8 cellular contexts compared by ENCODE assay signal in the genomic region with DNA sequence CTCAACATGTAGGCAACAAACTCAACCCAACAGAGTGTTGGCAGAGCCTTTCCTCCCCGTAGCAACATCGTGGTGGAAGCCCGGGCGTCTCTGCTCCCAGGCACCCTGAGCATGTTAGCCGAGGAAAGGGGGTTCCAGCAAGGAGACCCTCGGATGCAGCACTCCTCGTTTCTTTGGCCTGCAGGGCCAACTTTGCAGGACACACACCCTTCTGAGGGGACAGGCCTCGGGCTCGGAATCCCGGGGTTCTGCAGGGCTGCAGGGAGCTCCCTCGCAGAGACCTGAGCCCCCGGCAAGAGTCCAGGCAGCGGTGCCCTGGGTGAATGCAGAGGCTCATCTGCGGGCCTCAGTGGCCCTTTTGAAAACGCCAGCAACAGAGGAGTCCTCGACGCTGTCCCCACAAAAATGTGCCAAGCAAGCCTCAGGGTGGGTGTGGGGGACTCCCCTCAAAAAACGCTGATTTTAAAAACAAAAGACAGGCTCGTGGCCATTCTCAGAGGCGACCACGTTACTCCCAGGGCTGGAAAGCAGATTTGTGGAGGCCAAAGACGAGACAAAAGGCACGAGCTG. TPM values are rescaled to one million over a fixed set of nuclear protein-coding genes. Genes with fewer than 3 reads are reported as not detected.
DNase-seq lines count a peak whose midpoint lies in the region; ATAC-seq and TF ChIP-seq lines count a peak whose summit lies in the region.

No MANE protein-coding gene starts in this region.

- no peaks in the 10 kb centered on the region for H3K9me3 Mint-ChIP-seq in natural killer cell treated with Interleukin-12 subunit alpha and Interleukin-12 subunit beta and Interleukin-15 and Interleukin-18, amount 100 ng/mL, for 72 hours

- peaks cover 8 to 45% (median 37%) of the 10 kb centered on the region in 4 donors for H3K4me1 ChIP-seq in esophagus muscularis mucosa

- no peak for TF ChIP-seq CTCF in esophagus muscularis mucosa (IDR thresholded peaks at IDR 0.05)

- H3K27ac Mint-ChIP-seq in natural killer cell treated with Interleukin-12 subunit alpha and Interleukin-12 subunit beta and Interleukin-15 and Interleukin-18, amount 100 ng/mL, for 72 hours, result no peak overlapping the region

- peak overlapping the region; percentile 43 for H3K4me3 Mint-ChIP-seq in natural killer cell treated with Interleukin-12 subunit alpha and Interleukin-12 subunit beta and Interleukin-15 and Interleukin-18, amount 100 ng/mL, for 72 hours

- peak; percentile 49 for DNase-seq in GM03348 (ENCODE audit: low spot score)
- DNase-seq in esophagus muscularis mucosa (ENCODE audit: extremely low spot score), result no peak
- DNase-seq in natural killer cell treated with Interleukin-12 subunit alpha and Interleukin-12 subunit beta and Interleukin-15 and Interleukin-18, amount 100 ng/mL, for 72 hours (ENCODE audit: low spot score), result no peak
- no peak for DNase-seq in epidermal melanocyte (ENCODE audit: insufficient read length, low spot score)
- DNase-seq in SKM-1 treated with dmso at 0.1 percent for 144 hours (lab: John Stamatoyannopoulos, UW; ENCODE audit: unreplicated experiment), result no peak

- H3K4me1 Mint-ChIP-seq in natural killer cell treated with Interleukin-12 subunit alpha and Interleukin-12 subunit beta and Interleukin-15 and Interleukin-18, amount 100 ng/mL, for 72 hours (ENCODE audit: low read depth in 2 of 2), result no peaks in the 10 kb centered on the region

- H3K27me3 ChIP-seq in esophagus muscularis mucosa, result no peaks in the 10 kb centered on the region

- intact Hi-C loops in esophagus muscularis mucosa (cut with DNase I), result loop anchor here (2.0 to 10.0 kb wide), 2 partner anchors 105 to 159 kb away; no protein-coding TSS in a partner anchor

- no peak for TF ChIP-seq POLR2A in esophagus muscularis mucosa (IDR thresholded peaks at IDR 0.05; ENCODE audit: low read depth)

- H3K36me3 Mint-ChIP-seq in natural killer cell treated with Interleukin-12 subunit alpha and Interleukin-12 subunit beta and Interleukin-15 and Interleukin-18, amount 100 ng/mL, for 72 hours, result no peaks in the 10 kb centered on the region

- H3K27me3 Mint-ChIP-seq in natural killer cell treated with Interleukin-12 subunit alpha and Interleukin-12 subunit beta and Interleukin-15 and Interleukin-18, amount 100 ng/mL, for 72 hours, result peaks cover 43 to 67% of the 10 kb centered on the region in 2 donors

- whole genome bisulfite sequencing in esophagus muscularis mucosa, result 38% methylated on average over 13 of the region's 23 CpGs

- no peaks in the 10 kb centered on the region for H3K9me3 ChIP-seq in esophagus muscularis mucosa

- ATAC-seq in SK-N-SH treated with all-trans-retinoic acid at 6 μM for 48 hours, result peak; percentile 75
- no peak for ATAC-seq in natural killer cell treated with Interleukin-12 subunit alpha and Interleukin-12 subunit beta and Interleukin-15 and Interleukin-18, amount 100 ng/mL, for 72 hours
- no peak for ATAC-seq in GM19397 (IDR thresholded peaks at IDR 0.05; ENCODE audit: unreplicated experiment)
- no peak for ATAC-seq in HG02840 (IDR thresholded peaks at IDR 0.05; ENCODE audit: low FRiP score, unreplicated experiment)

- TF ChIP-seq EP300 in esophagus muscularis mucosa (IDR thresholded peaks at IDR 0.05), result no peak

- H3K4me3 ChIP-seq in esophagus muscularis mucosa, result peak overlapping the region; percentile 80 to 89 (median 83)

- no peaks in the 10 kb centered on the region for H3K36me3 ChIP-seq in esophagus muscularis mucosa

- peak overlapping the region; percentile 45 to 77 (median 73) for H3K27ac ChIP-seq in esophagus muscularis mucosa (replicated peaks in 1 of 4)

TF ChIP-seq in SK-N-SH treated with all-trans-retinoic acid at 6 μM for 48 hours, 23 proteins besides CTCF, POLR2A, EP300 and RAD21:
- TF ChIP-seq ZFP30 (CRISPR knock-in tag; IDR thresholded peaks at IDR 0.05) (no peak), PPARA (CRISPR knock-in tag; IDR thresholded peaks at IDR 0.05; ENCODE audit: borderline replicate concordance) (no peak), TCF4 (CRISPR knock-in tag; IDR thresholded peaks at IDR 0.05; ENCODE audit: borderline replicate concordance) (no peak), ZC3H10 (CRISPR knock-in tag; IDR thresholded peaks at IDR 0.05) (no peak), OSR1 (CRISPR knock-in tag; IDR thresholded peaks at IDR 0.05) (no peak)
- TF ChIP-seq, protein P1, sequence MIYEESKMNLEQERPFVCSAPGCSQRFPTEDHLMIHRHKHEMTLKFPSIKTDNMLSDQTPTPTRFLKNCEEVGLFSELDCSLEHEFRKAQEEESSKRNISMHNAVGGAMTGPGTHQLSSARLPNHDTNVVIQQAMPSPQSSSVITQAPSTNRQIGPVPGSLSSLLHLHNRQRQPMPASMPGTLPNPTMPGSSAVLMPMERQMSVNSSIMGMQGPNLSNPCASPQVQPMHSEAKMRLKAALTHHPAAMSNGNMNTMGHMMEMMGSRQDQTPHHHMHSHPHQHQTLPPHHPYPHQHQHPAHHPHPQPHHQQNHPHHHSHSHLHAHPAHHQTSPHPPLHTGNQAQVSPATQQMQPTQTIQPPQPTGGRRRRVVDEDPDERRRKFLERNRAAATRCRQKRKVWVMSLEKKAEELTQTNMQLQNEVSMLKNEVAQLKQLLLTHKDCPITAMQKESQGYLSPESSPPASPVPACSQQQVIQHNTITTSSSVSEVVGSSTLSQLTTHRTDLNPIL (CRISPR knock-in tag; IDR thresholded peaks at IDR 0.05; ENCODE audit: low read depth), result no peak

RNA-seq across cellular contexts. Expression of a gene that starts 1.4 kb away (rescaled TPM):
- total RNA-seq in esophagus muscularis mucosa, result 10 to 100 TPM in 3 of 4 donors, 1 to 10 TPM in 1; 7.1 to 15.0 (median 12.6) TPM
- under 1 TPM; 0.24 to 0.47 TPM for total RNA-seq in natural killer cell treated with Interleukin-12 subunit alpha and Interleukin-12 subunit beta and Interleukin-15 and Interleukin-18, amount 100 ng/mL, for 72 hours

Comparison
In these comparisons a context has a peak if more than half of its experiments do, and no peak if none do; other contexts are left out.
1. RNA of a gene that starts 1.4 kb away (total RNA-seq): 7.1 to 15.0 TPM in esophagus muscularis mucosa; 0.24 to 0.47 TPM in natural killer cell treated with Interleukin-12 subunit alpha and Interleukin-12 subunit beta and Interleukin-15 and Interleukin-18, amount 100 ng/mL, for 72 hours; every median in the first group is over 4 times any median in the second.